In genomic region chr4:173370130-173370476, GRCh38 we compare ENCODE assay signal across 8 cellular contexts. TPM values are rescaled to one million over a fixed set of nuclear protein-coding genes. Genes with fewer than 3 reads are reported as not detected.
A peak's percentile ranks its signal among the peaks of the same experiment; 100 is the strongest.
DNase-seq lines count a peak whose midpoint lies in the region; ATAC-seq and TF ChIP-seq lines count a peak whose summit lies in the region.

No MANE protein-coding gene starts in this region.

- peaks cover 4% of the 10 kb centered on the region for H3K36me3 ChIP-seq in mesodermal cell (ENCODE audit: control insufficient read depth, insufficient read depth, low read length)

- peak overlapping the region; percentile 99 to 100 for H3K4me3 Mint-ChIP-seq in stimulated activated naive B cell treated with anti-CD40 and anti-IgM and Interleukin-4, amounts not matched to agents 10 μg/mL and 1 μg/mL and 100 μg/mL, for 72 hours

- DNase-seq in choroid plexus epithelial cell (ENCODE audit: low read depth), result no peak
- no peak for DNase-seq in stimulated activated naive B cell treated with anti-CD40 and anti-IgM and Interleukin-4, amounts not matched to agents 10 μg/mL and 1 μg/mL and 100 μg/mL, for 72 hours
- DNase-seq in midbrain (lab: John Stamatoyannopoulos, UW), result no peak
- DNase-seq in OCI-M1 (lab: John Stamatoyannopoulos, UW), result no peak

- no peaks in the 10 kb centered on the region for H3K9me3 Mint-ChIP-seq in stimulated activated naive B cell treated with anti-CD40 and anti-IgM and Interleukin-4, amounts not matched to agents 10 μg/mL and 1 μg/mL and 100 μg/mL, for 72 hours

- WGBS in mesodermal cell (ENCODE audit: insufficient coverage in 2 of 2), 2 experiments, result 0% methylated on average over 7 to 9 of the region's 14 CpGs

- peaks cover 2 to 6% of the 10 kb centered on the region in 2 donors for H3K36me3 Mint-ChIP-seq in stimulated activated naive B cell treated with anti-CD40 and anti-IgM and Interleukin-4, amounts not matched to agents 10 μg/mL and 1 μg/mL and 100 μg/mL, for 72 hours

- H3K9me3 ChIP-seq in mesodermal cell (ENCODE audit: control insufficient read depth, low read length), result no peaks in the 10 kb centered on the region

- peak overlapping the region; percentile 98 for H3K27ac Mint-ChIP-seq in stimulated activated naive B cell treated with anti-CD40 and anti-IgM and Interleukin-4, amounts not matched to agents 10 μg/mL and 1 μg/mL and 100 μg/mL, for 72 hours

- H3K4me1 Mint-ChIP-seq in stimulated activated naive B cell treated with anti-CD40 and anti-IgM and Interleukin-4, amounts not matched to agents 10 μg/mL and 1 μg/mL and 100 μg/mL, for 72 hours, result peaks cover 5 to 17% of the 10 kb centered on the region in 2 donors

- H3K4me1 ChIP-seq in mesodermal cell (ENCODE audit: control insufficient read depth, insufficient read depth, low read length, poor library complexity, severe bottlenecking), result peaks cover 4% of the 10 kb centered on the region

- ATAC-seq in GM18511 (IDR thresholded peaks at IDR 0.05; ENCODE audit: unreplicated experiment) (peak; percentile 11), HG02981 (IDR thresholded peaks at IDR 0.05; ENCODE audit: unreplicated experiment) (peak; percentile 6)
- peak; percentile 44 to 46 for ATAC-seq in stimulated activated naive B cell treated with anti-CD40 and anti-IgM and Interleukin-4, amounts not matched to agents 10 μg/mL and 1 μg/mL and 100 μg/mL, for 72 hours (replicated peaks)

- H3K4me3 ChIP-seq in choroid plexus epithelial cell (ENCODE audit: low read depth, low read length) (peak overlapping the region; percentile 71), mesodermal cell (ENCODE audit: extremely low read depth, insufficient read depth, low read length, poor library complexity, severe bottlenecking) (peak overlapping the region; percentile 77)

- H3K27me3 Mint-ChIP-seq in stimulated activated naive B cell treated with anti-CD40 and anti-IgM and Interleukin-4, amounts not matched to agents 10 μg/mL and 1 μg/mL and 100 μg/mL, for 72 hours, result peaks cover 0 to 5% of the 10 kb centered on the region in 2 donors

- TF ChIP-seq CTCF in VCaP (conservative IDR thresholded peaks at IDR 0.05), result no peak
- no peak for TF ChIP-seq CTCF in choroid plexus epithelial cell (conservative IDR thresholded peaks at IDR 0.05; ENCODE audit: low read depth, low read length)

- H3K27ac ChIP-seq in VCaP, result peak overlapping the region; percentile 82
- H3K27ac ChIP-seq in mesodermal cell (ENCODE audit: low read depth, low read length, severe bottlenecking), result peak overlapping the region; percentile 84

RNA-seq across cellular contexts. Expression of gene SAP30, which starts 0.7 kb away (rescaled TPM):
- 15.0 TPM for polyA plus RNA-seq in mesodermal cell (2013, experiment 1 of 2)
- polyA plus RNA-seq in mesodermal cell (2013, experiment 2 of 2), result 19.6 TPM

RNA-seq across cellular contexts. Expression of gene SCRG1, which starts 28.8 kb away (rescaled TPM):
- polyA plus RNA-seq in mesodermal cell (2013, experiment 1 of 2), result 1.8 TPM
- polyA plus RNA-seq in mesodermal cell (2013, experiment 2 of 2), result 2.5 TPM

RNA-seq across cellular contexts. Expression of gene HMGB2, which starts 35.9 kb away (rescaled TPM):
- 322 TPM for polyA plus RNA-seq in mesodermal cell (2013, experiment 1 of 2)
- 403 TPM for polyA plus RNA-seq in mesodermal cell (2013, experiment 2 of 2)
